8 cellular contexts compared by ENCODE assay signal in the genomic region with DNA sequence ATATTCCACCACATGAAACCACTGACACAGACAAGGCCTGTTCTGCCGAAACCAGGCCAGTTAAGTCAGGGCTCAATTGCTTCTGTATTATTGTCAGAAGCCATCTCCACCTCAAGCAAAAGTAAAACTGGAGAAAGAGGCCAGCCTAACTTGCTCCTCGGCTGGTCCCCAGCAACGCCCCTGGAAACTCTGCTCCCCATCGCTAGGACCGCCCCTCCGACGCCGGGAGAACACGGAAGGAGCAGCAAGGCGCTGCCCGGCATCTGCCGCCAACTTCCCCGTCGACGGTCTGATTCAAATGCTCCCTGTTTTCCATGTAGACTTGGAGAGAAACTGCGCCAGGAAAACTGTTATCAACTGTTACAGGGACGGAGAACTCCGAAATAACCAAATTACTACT. TPM values are rescaled to one million over a fixed set of nuclear protein-coding genes. Genes with fewer than 3 reads are reported as not detected.
DNase-seq lines count a peak whose midpoint lies in the region; ATAC-seq, FAIRE-seq and TF ChIP-seq lines count a peak whose summit lies in the region.
"Not testable (repeated sequence)": the region's sequence is repeated elsewhere in the genome, so short reads cannot be mapped to it uniquely, and the experiment has no call there.

No MANE protein-coding gene starts in this region.

- intact Hi-C loops in activated CD4-positive, alpha-beta T cell treated with anti-CD3 and anti-CD28 coated beads, Interleukin-2, amount 10 ng/mL, durations not matched to agents 24 days and 14 days (cut with micrococcal nuclease), result loop anchor here (5.0 kb wide), 2 partner anchors 155 to 595 kb away; a partner anchor contains a TSS
- intact Hi-C loops in kidney (cut with DNase I), result not testable (repeated sequence)

- 2 to 3% methylated on average over 7 to 8 of the region's 18 CpGs for WGBS in ectodermal cell, 2 experiments

- not testable (repeated sequence) for H3K9me3 ChIP-seq in ectodermal cell (ENCODE audit: control insufficient read depth, low read length); kidney (ENCODE audit: control insufficient read depth in 1 of 2, low read length in 2 of 2)

- not testable (repeated sequence) for H3K4me1 ChIP-seq in ectodermal cell (ENCODE audit: control insufficient read depth, insufficient read depth, low read length); kidney (ENCODE audit: control insufficient read depth in 1 of 2, insufficient read depth in 1 of 2, low read depth in 1 of 2, low read length in 2 of 2)

- peak overlapping the region; percentile 93 for H3K27ac Mint-ChIP-seq in activated CD4-positive, alpha-beta T cell treated with anti-CD3 and anti-CD28 coated beads, Interleukin-2, amount 10 ng/mL, durations not matched to agents 24 days and 14 days

- H3K27ac ChIP-seq in ectodermal cell (ENCODE audit: insufficient read depth, low read depth, low read length, poor library complexity, severe bottlenecking); kidney (ENCODE audit: low read depth in 2 of 2, low read length in 2 of 2): not testable (repeated sequence)

- not testable (repeated sequence) for H3K9ac ChIP-seq in kidney (ENCODE audit: low read length in 2 of 2)

- not testable (repeated sequence) for H3K36me3 Mint-ChIP-seq in activated CD4-positive, alpha-beta T cell treated with anti-CD3 and anti-CD28 coated beads, Interleukin-2, amount 10 ng/mL, durations not matched to agents 24 days and 14 days (ENCODE audit: low read depth)

- not testable (repeated sequence) for H3K27me3 ChIP-seq in ectodermal cell (ENCODE audit: control insufficient read depth, insufficient read depth, low read length, poor library complexity, severe bottlenecking)

- not testable (repeated sequence) for H3K9me3 Mint-ChIP-seq in activated CD4-positive, alpha-beta T cell treated with anti-CD3 and anti-CD28 coated beads, Interleukin-2, amount 10 ng/mL, durations not matched to agents 24 days and 14 days

- not testable (repeated sequence) for H3K36me3 ChIP-seq in ectodermal cell (ENCODE audit: control insufficient read depth, insufficient read depth, low read length); kidney (ENCODE audit: control insufficient read depth in 1 of 2, insufficient read depth in 2 of 2, low read length in 2 of 2)

- H3K4me3 ChIP-seq in LNCaP clone FGC (ENCODE audit: low read depth, low read length) (peak overlapping the region; percentile 56), ectodermal cell (ENCODE audit: insufficient read depth, low read depth, low read length) (peak overlapping the region; percentile 43), kidney (ENCODE audit: low read length in 2 of 2) (peak overlapping the region; percentile 48 to 50)

- not testable (repeated sequence) for FAIRE-seq in kidney (lab: Jason Lieb, UNC)

- ATAC-seq in GM19035 (IDR thresholded peaks at IDR 0.05; ENCODE audit: unreplicated experiment) (peak; percentile 67), HG02852 (IDR thresholded peaks at IDR 0.05; ENCODE audit: unreplicated experiment) (peak; percentile 71)

- H3K4me3 Mint-ChIP-seq in activated CD4-positive, alpha-beta T cell treated with anti-CD3 and anti-CD28 coated beads, Interleukin-2, amount 10 ng/mL, durations not matched to agents 24 days and 14 days, result peak overlapping the region; percentile 88

- not testable (repeated sequence) for TF ChIP-seq CTCF in LNCaP clone FGC (IDR thresholded peaks at IDR 0.05; ENCODE audit: control insufficient read depth, extremely low read depth, insufficient read depth); kidney (IDR thresholded peaks at IDR 0.05; ENCODE audit: borderline replicate concordance, extremely low read depth, insufficient read depth)

- H3K4me1 Mint-ChIP-seq in activated CD4-positive, alpha-beta T cell treated with anti-CD3 and anti-CD28 coated beads, Interleukin-2, amount 10 ng/mL, durations not matched to agents 24 days and 14 days, result peaks cover 13% of the 10 kb centered on the region

- not testable (repeated sequence) for H3K27me3 Mint-ChIP-seq in activated CD4-positive, alpha-beta T cell treated with anti-CD3 and anti-CD28 coated beads, Interleukin-2, amount 10 ng/mL, durations not matched to agents 24 days and 14 days

- DNase-seq in Ammon's horn (ENCODE audit: low spot score), result peak; percentile 4
- not testable (repeated sequence) for DNase-seq in LNCaP clone FGC (ENCODE audit: low read depth); kidney
- DNase-seq in activated CD4-positive, alpha-beta T cell treated with anti-CD3 and anti-CD28 coated beads, Interleukin-2, amount 10 ng/mL, durations not matched to agents 24 days and 14 days, result peak; percentile 75
- peak; percentile 20 for DNase-seq in retina

RNA-seq across cellular contexts. Expression of a gene that starts 26.3 kb away (rescaled TPM):
- total RNA-seq in activated CD4-positive, alpha-beta T cell treated with anti-CD3 and anti-CD28 coated beads, Interleukin-2, amount 10 ng/mL, durations not matched to agents 24 days and 14 days, result 0.45 and 0.51 TPM in 2 replicates
- polyA plus RNA-seq in ectodermal cell (2013, experiment 1 of 4), result 68.7 TPM
- polyA plus RNA-seq in ectodermal cell (2013, experiment 2 of 4), result 72.7 TPM
- polyA plus RNA-seq in ectodermal cell (2013, experiment 3 of 4), result 49.6 TPM
- polyA plus RNA-seq in ectodermal cell (2013, experiment 4 of 4), result 52.3 TPM
- 0.69 TPM for total RNA-seq in kidney
- 11.2 TPM for polyA plus RNA-seq in kidney (ENCODE audit: insufficient read depth, low read depth, low replicate concordance)
